8 cellular contexts compared by ENCODE assay signal in genomic region chr12:108722992-108723766, GRCh38. TPM values are rescaled to one million over a fixed set of nuclear protein-coding genes. Genes with fewer than 3 reads are reported as not detected.
A peak's percentile ranks its signal among the peaks of the same experiment; 100 is the strongest.
DNase-seq lines count a peak whose midpoint lies in the region; ATAC-seq and TF ChIP-seq lines count a peak whose summit lies in the region.

No MANE protein-coding gene starts in this region.

- H3K4me1 ChIP-seq in GM23338 (ENCODE audit: insufficient read depth) (peaks cover 38% of the 10 kb centered on the region), smooth muscle cell (ENCODE audit: low read depth) (peaks cover 50% of the 10 kb centered on the region)

- no peak overlapping the region for H3K4me3 Mint-ChIP-seq in GM23338

- peak overlapping the region; percentile 67 for H3K9ac ChIP-seq in smooth muscle cell (ENCODE audit: low read depth)

- no peaks in the 10 kb centered on the region for H3K27me3 ChIP-seq in GM23338 (ENCODE audit: insufficient read depth)
- H3K27me3 ChIP-seq in smooth muscle cell (ENCODE audit: low read depth), result no peaks in the 10 kb centered on the region
- no peaks in the 10 kb centered on the region for H3K27me3 ChIP-seq in WERI-Rb-1 (ENCODE audit: insufficient read depth, low read depth, severe bottlenecking)

- 0 out of 2 replicates have a peak overlapping the region, but pooled peaks have one; percentile 3 for H3K27ac ChIP-seq in GM23338 (ENCODE audit: low read depth)
- H3K27ac ChIP-seq in smooth muscle cell (ENCODE audit: low read depth), result peak overlapping the region; percentile 93
- H3K27ac ChIP-seq in WERI-Rb-1, result no peak overlapping the region

- no peak for ATAC-seq in GM23338
- no peak for ATAC-seq in GM21367 (IDR thresholded peaks at IDR 0.05; ENCODE audit: unreplicated experiment)

- H3K4me3 ChIP-seq in GM23338 (no peak overlapping the region), smooth muscle cell (no peak overlapping the region), WERI-Rb-1 (ENCODE audit: low read depth, low read length) (no peak overlapping the region)

- no peaks in the 10 kb centered on the region for H3K36me3 ChIP-seq in GM23338 (ENCODE audit: insufficient read depth)
- no peaks in the 10 kb centered on the region for H3K36me3 ChIP-seq in smooth muscle cell (ENCODE audit: low read depth)
- H3K36me3 ChIP-seq in WERI-Rb-1, result no peaks in the 10 kb centered on the region

- H4K20me1 ChIP-seq in GM23338 (replicated peaks; ENCODE audit: insufficient read depth) (peaks cover 24% of the 10 kb centered on the region), smooth muscle cell (ENCODE audit: low read depth) (peaks cover 100% of the 10 kb centered on the region)

- H3K36me3 Mint-ChIP-seq in GM23338 (ENCODE audit: low read depth), result no peaks in the 10 kb centered on the region

- no peaks in the 10 kb centered on the region for H3K27me3 Mint-ChIP-seq in GM23338 (ENCODE audit: insufficient read depth, low read depth, poor library complexity)

- no peak overlapping the region for H2AFZ ChIP-seq in GM23338
- H2AFZ ChIP-seq in smooth muscle cell (ENCODE audit: low read depth), result no peak overlapping the region

- DNase-seq in GM23338 (ENCODE audit: low spot score) (no peak), SIG-M5 treated with dmso at 0.1 percent for 504 hours (lab: John Stamatoyannopoulos, UW; ENCODE audit: unreplicated experiment) (peak; percentile 90), foreskin melanocyte (peak; percentile 50), smooth muscle cell (lab: John Stamatoyannopoulos, UW; ENCODE audit: unreplicated experiment) (no peak), WERI-Rb-1 (no peak), hippocampal formation (lab: John Stamatoyannopoulos, UW) (no peak), pons (ENCODE audit: low spot score) (no peak)

- H3K79me2 ChIP-seq in GM23338 (replicated peaks; ENCODE audit: insufficient read depth) (peaks cover 100% of the 10 kb centered on the region), smooth muscle cell (ENCODE audit: low read depth) (peaks cover 100% of the 10 kb centered on the region)

- H3K9me3 ChIP-seq in smooth muscle cell (replicated peaks; ENCODE audit: low read depth) (no peaks in the 10 kb centered on the region), WERI-Rb-1 (ENCODE audit: severe bottlenecking) (no peaks in the 10 kb centered on the region)

- 12% methylated on average over 5 of the region's 5 CpGs for WGBS in smooth muscle cell (ENCODE audit: low lambda C conversion rate)

- H3K4me2 ChIP-seq in GM23338 (peak overlapping the region; percentile 0; the same call in 1 of the 2 replicates), smooth muscle cell (peak overlapping the region; percentile 76)

- H3F3A ChIP-seq in GM23338 (replicated peaks; ENCODE audit: low read depth) (no peaks in the 10 kb centered on the region), smooth muscle cell (ENCODE audit: low read depth) (peaks cover 36% of the 10 kb centered on the region)

- TF ChIP-seq CTCF in GM23338 (conservative IDR thresholded peaks at IDR 0.05; ENCODE audit: low read depth in 2 of 2), result no peak
- no peak for TF ChIP-seq CTCF in smooth muscle cell (IDR thresholded peaks at IDR 0.05; ENCODE audit: borderline replicate concordance, insufficient read depth, poor library complexity, severe bottlenecking)
- no peak for TF ChIP-seq CTCF in WERI-Rb-1 (IDR thresholded peaks at IDR 0.05; ENCODE audit: low read depth, low read length)

- H3K9me3 Mint-ChIP-seq in GM23338, result no peaks in the 10 kb centered on the region

- no peaks in the 10 kb centered on the region for H3K9me2 ChIP-seq in GM23338 (ENCODE audit: insufficient read depth)

- peaks cover 49% of the 10 kb centered on the region for H3K4me1 Mint-ChIP-seq in GM23338

- H3K27ac Mint-ChIP-seq in GM23338, result no peak overlapping the region; the same call in none of the 2 replicates

TF ChIP-seq in GM23338, 12 proteins besides CTCF, POLR2A, EP300 and RAD21:
- TF ChIP-seq, protein P1, sequence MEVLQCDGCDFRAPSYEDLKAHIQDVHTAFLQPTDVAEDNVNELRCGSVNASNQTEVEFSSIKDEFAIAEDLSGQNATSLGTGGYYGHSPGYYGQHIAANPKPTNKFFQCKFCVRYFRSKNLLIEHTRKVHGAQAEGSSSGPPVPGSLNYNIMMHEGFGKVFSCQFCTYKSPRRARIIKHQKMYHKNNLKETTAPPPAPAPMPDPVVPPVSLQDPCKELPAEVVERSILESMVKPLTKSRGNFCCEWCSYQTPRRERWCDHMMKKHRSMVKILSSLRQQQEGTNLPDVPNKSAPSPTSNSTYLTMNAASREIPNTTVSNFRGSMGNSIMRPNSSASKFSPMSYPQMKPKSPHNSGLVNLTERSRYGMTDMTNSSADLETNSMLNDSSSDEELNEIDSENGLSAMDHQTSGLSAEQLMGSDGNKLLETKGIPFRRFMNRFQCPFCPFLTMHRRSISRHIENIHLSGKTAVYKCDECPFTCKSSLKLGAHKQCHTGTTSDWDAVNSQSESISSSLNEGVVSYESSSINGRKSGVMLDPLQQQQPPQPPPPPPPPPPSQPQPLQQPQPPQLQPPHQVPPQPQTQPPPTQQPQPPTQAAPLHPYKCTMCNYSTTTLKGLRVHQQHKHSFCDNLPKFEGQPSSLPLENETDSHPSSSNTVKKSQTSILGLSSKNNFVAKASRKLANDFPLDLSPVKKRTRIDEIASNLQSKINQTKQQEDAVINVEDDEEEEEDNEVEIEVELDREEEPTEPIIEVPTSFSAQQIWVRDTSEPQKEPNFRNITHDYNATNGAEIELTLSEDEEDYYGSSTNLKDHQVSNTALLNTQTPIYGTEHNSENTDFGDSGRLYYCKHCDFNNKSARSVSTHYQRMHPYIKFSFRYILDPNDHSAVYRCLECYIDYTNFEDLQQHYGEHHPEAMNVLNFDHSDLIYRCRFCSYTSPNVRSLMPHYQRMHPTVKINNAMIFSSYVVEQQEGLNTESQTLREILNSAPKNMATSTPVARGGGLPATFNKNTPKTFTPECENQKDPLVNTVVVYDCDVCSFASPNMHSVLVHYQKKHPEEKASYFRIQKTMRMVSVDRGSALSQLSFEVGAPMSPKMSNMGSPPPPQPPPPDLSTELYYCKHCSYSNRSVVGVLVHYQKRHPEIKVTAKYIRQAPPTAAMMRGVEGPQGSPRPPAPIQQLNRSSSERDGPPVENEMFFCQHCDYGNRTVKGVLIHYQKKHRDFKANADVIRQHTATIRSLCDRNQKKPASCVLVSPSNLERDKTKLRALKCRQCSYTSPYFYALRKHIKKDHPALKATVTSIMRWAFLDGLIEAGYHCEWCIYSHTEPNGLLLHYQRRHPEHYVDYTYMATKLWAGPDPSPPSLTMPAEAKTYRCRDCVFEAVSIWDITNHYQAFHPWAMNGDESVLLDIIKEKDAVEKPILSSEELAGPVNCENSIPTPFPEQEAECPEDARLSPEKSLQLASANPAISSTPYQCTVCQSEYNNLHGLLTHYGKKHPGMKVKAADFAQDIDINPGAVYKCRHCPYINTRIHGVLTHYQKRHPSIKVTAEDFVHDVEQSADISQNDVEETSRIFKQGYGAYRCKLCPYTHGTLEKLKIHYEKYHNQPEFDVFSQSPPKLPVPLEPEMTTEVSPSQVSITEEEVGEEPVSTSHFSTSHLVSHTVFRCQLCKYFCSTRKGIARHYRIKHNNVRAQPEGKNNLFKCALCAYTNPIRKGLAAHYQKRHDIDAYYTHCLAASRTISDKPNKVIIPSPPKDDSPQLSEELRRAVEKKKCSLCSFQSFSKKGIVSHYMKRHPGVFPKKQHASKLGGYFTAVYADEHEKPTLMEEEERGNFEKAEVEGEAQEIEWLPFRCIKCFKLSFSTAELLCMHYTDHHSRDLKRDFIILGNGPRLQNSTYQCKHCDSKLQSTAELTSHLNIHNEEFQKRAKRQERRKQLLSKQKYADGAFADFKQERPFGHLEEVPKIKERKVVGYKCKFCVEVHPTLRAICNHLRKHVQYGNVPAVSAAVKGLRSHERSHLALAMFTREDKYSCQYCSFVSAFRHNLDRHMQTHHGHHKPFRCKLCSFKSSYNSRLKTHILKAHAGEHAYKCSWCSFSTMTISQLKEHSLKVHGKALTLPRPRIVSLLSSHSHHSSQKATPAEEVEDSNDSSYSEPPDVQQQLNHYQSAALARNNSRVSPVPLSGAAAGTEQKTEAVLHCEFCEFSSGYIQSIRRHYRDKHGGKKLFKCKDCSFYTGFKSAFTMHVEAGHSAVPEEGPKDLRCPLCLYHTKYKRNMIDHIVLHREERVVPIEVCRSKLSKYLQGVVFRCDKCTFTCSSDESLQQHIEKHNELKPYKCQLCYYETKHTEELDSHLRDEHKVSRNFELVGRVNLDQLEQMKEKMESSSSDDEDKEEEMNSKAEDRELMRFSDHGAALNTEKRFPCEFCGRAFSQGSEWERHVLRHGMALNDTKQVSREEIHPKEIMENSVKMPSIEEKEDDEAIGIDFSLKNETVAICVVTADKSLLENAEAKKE (CRISPR knock-in tag; IDR thresholded peaks at IDR 0.05), result no peak

RNA-seq across cellular contexts. Expression of gene CORO1C, which starts 8.1 kb away (rescaled TPM):
- 78.2 and 89.5 TPM in 2 replicates for total RNA-seq in GM23338 (2014; rRNA removed; shearing (Covaris generic))
- polyA plus RNA-seq in GM23338 (2016; fragmentation: Nextera tagmentation; extraction: Ambion mirVana), result 53.3 and 59.2 TPM in 2 replicates
- 136 and 145 TPM in 2 replicates for total RNA-seq in smooth muscle cell
- polyA plus RNA-seq in smooth muscle cell, result 96.7 and 107 TPM in 2 replicates

Comparison
In these comparisons a context has a peak if more than half of its experiments do, and no peak if none do; other contexts are left out.
1. DNase-seq: peak in SIG-M5 treated with dmso at 0.1 percent for 504 hours (single experiment) and foreskin melanocyte (single experiment); none in GM23338 (single experiment), smooth muscle cell (single experiment), WERI-Rb-1 (single experiment), hippocampal formation (0 of 2) and pons (single experiment).